17 cellular contexts compared by ENCODE assay signal in the genomic region with DNA sequence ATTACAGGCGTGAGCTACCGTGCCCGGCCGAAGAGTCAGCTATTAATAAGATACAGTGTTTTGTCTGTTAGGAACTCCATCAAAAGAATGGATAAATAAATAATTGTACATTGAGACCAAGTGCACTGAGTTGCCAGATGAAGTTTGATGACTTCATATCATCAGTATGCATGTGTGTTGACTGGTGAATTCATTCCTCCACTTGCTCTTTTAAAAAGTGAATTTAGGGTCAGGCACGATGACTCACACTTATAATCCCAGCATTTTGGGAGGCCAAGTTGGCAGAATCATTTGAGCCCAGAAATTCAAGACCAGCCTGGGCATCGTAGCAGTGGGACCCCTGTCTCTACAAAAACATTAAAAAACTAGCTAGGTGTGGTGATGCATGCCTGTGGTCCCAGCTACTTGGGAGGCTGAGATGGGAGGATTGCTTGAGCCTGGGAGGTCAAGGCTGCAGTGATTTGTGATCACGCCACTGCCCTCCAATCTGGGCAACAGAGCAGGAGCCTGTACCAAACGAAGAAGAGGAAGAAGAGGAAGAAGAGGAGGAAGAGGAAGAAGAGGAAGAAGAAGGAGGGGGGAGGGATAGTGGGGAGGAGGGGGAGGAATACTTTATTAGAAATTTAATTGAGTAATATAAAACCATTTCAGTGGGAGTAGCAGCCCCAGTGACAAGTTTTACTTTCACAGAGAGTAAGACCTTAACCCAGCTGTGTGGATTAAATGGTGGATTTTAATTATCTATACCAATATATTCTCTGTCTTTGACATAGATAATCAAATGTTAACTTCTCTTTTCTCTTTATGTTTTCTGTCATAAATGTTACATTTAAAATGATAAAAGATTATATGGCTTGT.
A peak's percentile ranks its signal among the peaks of the same experiment; 100 is the strongest.
DNase-seq lines count a peak whose midpoint lies in the region; ATAC-seq and TF ChIP-seq lines count a peak whose summit lies in the region.
"Had no signal": no experiment of that assay in that cellular context is flagged by ENCODE, and none has a peak within 500 bp of the region (broad histone marks: within the 10 kb centered on the region; RNA-seq: fewer than 3 reads in every experiment).

No MANE protein-coding gene starts in this region.

- no peak overlapping the region for H3K4me3 ChIP-seq in breast epithelium
- no peak overlapping the region for H3K4me3 ChIP-seq in fibroblast of pulmonary artery (replicated peaks; ENCODE audit: low read depth, low read length)
- no peak overlapping the region for H3K4me3 ChIP-seq in heart right ventricle
- H3K4me3 ChIP-seq: SK-N-MC, upper lobe of left lung had no signal

- H3K9me3 ChIP-seq in breast epithelium (peaks cover 0 to 9% of the 10 kb centered on the region in 2 donors), heart right ventricle (peaks cover 0 to 21% (median 0%) of the 10 kb centered on the region in 11 donors)

- H3K36me3 Mint-ChIP-seq in MCF 10A (ENCODE audit: insufficient read depth, unreplicated experiment), result peaks cover 4% of the 10 kb centered on the region

- no peaks in the 10 kb centered on the region for H3K4me1 ChIP-seq in breast epithelium
- no peaks in the 10 kb centered on the region for H3K4me1 ChIP-seq in heart right ventricle
- H3K4me1 ChIP-seq: upper lobe of left lung had no signal

- H3K4me1 Mint-ChIP-seq in MCF 10A (ENCODE audit: insufficient read depth, unreplicated experiment), result no peaks in the 10 kb centered on the region

- no peaks in the 10 kb centered on the region for H3K9me3 Mint-ChIP-seq in MCF 10A (ENCODE audit: unreplicated experiment)

- no peaks in the 10 kb centered on the region for H3K27me3 Mint-ChIP-seq in MCF 10A (ENCODE audit: insufficient read depth, unreplicated experiment)
- H3K27me3 Mint-ChIP-seq: activated T-cell treated with anti-CD3 and anti-CD28 coated beads, Interleukin-2, amount 50 U/mL, for 24 hours had no signal

- TF ChIP-seq CTCF in MCF 10A (IDR thresholded peaks at IDR 0.05; ENCODE audit: unreplicated experiment) (no peak), breast epithelium (IDR thresholded peaks at IDR 0.05) (no peak), fibroblast of pulmonary artery (IDR thresholded peaks at IDR 0.05; ENCODE audit: low read length, missing control alignments) (no peak), heart right ventricle (IDR thresholded peaks at IDR 0.05) (no peak)

- no TSS peak for BruUV-seq in MCF 10A (replicated peaks; lab: Mats Ljungman, UMichigan)

- H3K36me3 ChIP-seq in breast epithelium (no peaks in the 10 kb centered on the region), heart right ventricle (peaks cover 0 to 22% (median 0%) of the 10 kb centered on the region in 9 donors)
- H3K36me3 ChIP-seq: upper lobe of left lung had no signal

- no peak overlapping the region for H3K4me3 Mint-ChIP-seq in MCF 10A (ENCODE audit: unreplicated experiment)
- H3K4me3 Mint-ChIP-seq: activated T-cell treated with anti-CD3 and anti-CD28 coated beads, Interleukin-2, amount 50 U/mL, for 24 hours had no signal

- no peak overlapping the region for H3K27ac Mint-ChIP-seq in MCF 10A (ENCODE audit: low read depth, unreplicated experiment)
- H3K27ac Mint-ChIP-seq: activated T-cell treated with anti-CD3 and anti-CD28 coated beads, Interleukin-2, amount 50 U/mL, for 24 hours had no signal

- DNase-seq in MCF 10A (ENCODE audit: unreplicated experiment), result peak; percentile 11
- DNase-seq in breast epithelium (ENCODE audit: low spot score in 2 of 2), result no peak
- peak; percentile 7 to 18 for DNase-seq in SW 1271 (lab: John Stamatoyannopoulos, UW)
- DNase-seq in fibroblast of pulmonary artery (ENCODE audit: low read depth), result peak; percentile 56
- DNase-seq in heart right ventricle, result no peak
- DNase-seq in NCI-H345 (lab: John Stamatoyannopoulos, UW), result no peak
- DNase-seq in iPS-NIHi11 (ENCODE audit: low spot score), result no peak
- no peak for DNase-seq in left colon
- DNase-seq: 8988T; activated CD4-positive, CD25-positive, alpha-beta regulatory T cell; activated T-cell treated with anti-CD3 and anti-CD28 coated beads, Interleukin-2, amount 50 U/mL, for 24 hours; hypothalamus; NCI-H1694; occipital lobe; upper lobe of left lung had no signal

- no peak for ATAC-seq in heart right ventricle
- no peak for ATAC-seq in left colon

- POLR2A ChIA-PET in MCF 10A (lab: Yijun Ruan, JAX), result interaction anchor here (0.8 kb wide), 1 partner anchor 10 kb away, joined by 3 read pairs; no protein-coding TSS in a partner anchor

- H3K27ac ChIP-seq in breast epithelium (no peak overlapping the region), heart right ventricle (no peak overlapping the region)
- H3K27ac ChIP-seq: KMS-11, SK-N-MC, upper lobe of left lung had no signal

- TF ChIP-seq POLR2A in breast epithelium (IDR thresholded peaks at IDR 0.05), result no peak

- no peaks in the 10 kb centered on the region for H3K27me3 ChIP-seq in breast epithelium
- no peaks in the 10 kb centered on the region for H3K27me3 ChIP-seq in heart right ventricle
- H3K27me3 ChIP-seq: upper lobe of left lung had no signal

- CTCF ChIA-PET in MCF 10A (lab: Yijun Ruan, JAX), result no interaction called here

- intact Hi-C loops in MCF 10A (cut with micrococcal nuclease) (no loop called here), breast epithelium (cut with DNase I; ENCODE audit: low total_unique reads) (no loop called here), heart right ventricle (cut with DNase I) (no loop called here), left colon (cut with DNase I, micrococcal nuclease) (no loop called here)

- 91 to 92% methylated on average over 8 of the region's 8 CpGs for WGBS in heart right ventricle, 2 donors

Comparison
In these comparisons a context has a peak if more than half of its experiments do, and no peak if none do; other contexts are left out.
1. DNase-seq: peak in MCF 10A (single experiment), SW 1271 (2 of 2) and fibroblast of pulmonary artery (single experiment); none in breast epithelium (0 of 2), heart right ventricle (0 of 2), NCI-H345 (single experiment), iPS-NIHi11 (single experiment) and left colon (0 of 2).